Comparison of ENCODE assay signal across 30 cellular contexts in genomic region chr3:182185341-182185740, GRCh38.
"Had no signal": no experiment of that assay in that cellular context is flagged by ENCODE, and none has a peak within 500 bp of the region (broad histone marks: within the 10 kb centered on the region; RNA-seq: fewer than 3 reads in every experiment).

No MANE protein-coding gene starts in this region.

- H3K27ac Mint-ChIP-seq: naive thymus-derived CD4-positive, alpha-beta T cell; natural killer cell; nephron; progenitor cell of endocrine pancreas; stimulated activated memory B cell treated with anti-CD40 and anti-IgM and Interleukin-4, amounts not matched to agents 10 μg/mL and 1 μg/mL and 100 μg/mL, for 72 hours; stimulated activated naive CD8-positive, alpha-beta T cell treated with anti-CD3 and anti-CD28 coated beads, Interleukin-15, amount 100 ng/mL, for 72 hours; type B pancreatic cell had no signal

- H3K9me3 ChIP-seq: ovary, psoas muscle, right lobe of liver, suprapubic skin, testis, tibial artery, transverse colon, upper lobe of right lung, uterus had no signal

- H3K27ac ChIP-seq: ovary, parathyroid adenoma, psoas muscle, right lobe of liver, sigmoid colon, suprapubic skin, testis, tibial artery, transverse colon, upper lobe of right lung, uterus had no signal

- H3K36me3 ChIP-seq: ovary, right lobe of liver, sigmoid colon, suprapubic skin, tibial artery, transverse colon, upper lobe of right lung, uterus had no signal

- H3K4me3 Mint-ChIP-seq: naive thymus-derived CD4-positive, alpha-beta T cell; natural killer cell; nephron; stimulated activated memory B cell treated with anti-CD40 and anti-IgM and Interleukin-4, amounts not matched to agents 10 μg/mL and 1 μg/mL and 100 μg/mL, for 72 hours; stimulated activated naive CD8-positive, alpha-beta T cell treated with anti-CD3 and anti-CD28 coated beads, Interleukin-15, amount 100 ng/mL, for 72 hours; type B pancreatic cell had no signal

- H3K27me3 Mint-ChIP-seq: stimulated activated memory B cell treated with anti-CD40 and anti-IgM and Interleukin-4, amounts not matched to agents 10 μg/mL and 1 μg/mL and 100 μg/mL, for 72 hours; stimulated activated naive CD8-positive, alpha-beta T cell treated with anti-CD3 and anti-CD28 coated beads, Interleukin-15, amount 100 ng/mL, for 72 hours had no signal

- DNase-seq: naive thymus-derived CD4-positive, alpha-beta T cell; natural killer cell; occipital lobe; ovary; posterior cingulate gyrus; psoas muscle; right cardiac atrium; right lobe of liver; sigmoid colon; small intestine; stimulated activated CD4-positive, alpha-beta T cell treated with anti-CD3 and anti-CD28 coated beads, Interleukin-15, amount 100 ng/mL, for 24 hours; stimulated activated CD4-positive, alpha-beta T cell treated with anti-CD3 and anti-CD28 coated beads, Interleukin-2, amount 100 ng/mL, for 24 hours; stimulated activated CD4-positive, alpha-beta T cell treated with anti-CD3 and anti-CD28 coated beads, Interleukin-2, amount 100 ng/mL, for 48 hours; stimulated activated CD4-positive, alpha-beta T cell treated with anti-CD3 and anti-CD28 coated beads, Interleukin-4, amount 100 ng/mL, for 24 hours; stimulated activated CD8-positive, alpha-beta memory T cell treated with anti-CD3 and anti-CD28 coated beads, Interleukin-4, amount 100 ng/mL, for 48 hours; stimulated activated naive CD4-positive, alpha-beta T cell; stimulated activated naive CD8-positive, alpha-beta T cell treated with anti-CD3 and anti-CD28 coated beads, Interleukin-15, amount 100 ng/mL, for 72 hours; stimulated activated naive CD8-positive, alpha-beta T cell treated with anti-CD3 and anti-CD28 coated beads, Interleukin-15, Interleukin-2, amounts not matched to agents 100 U/mL and 50 U/mL, for 24 hours; substantia nigra; testis; tibial artery; transverse colon; upper lobe of right lung; uterus had no signal

- H3K36me3 Mint-ChIP-seq: naive thymus-derived CD4-positive, alpha-beta T cell; natural killer cell; stimulated activated memory B cell treated with anti-CD40 and anti-IgM and Interleukin-4, amounts not matched to agents 10 μg/mL and 1 μg/mL and 100 μg/mL, for 72 hours; type B pancreatic cell had no signal

- H3K79me2 ChIP-seq: parathyroid adenoma had no signal

- H3K4me3 ChIP-seq: ovary, psoas muscle, right lobe of liver, sigmoid colon, suprapubic skin, testis, tibial artery, transverse colon, upper lobe of right lung, uterus had no signal

- H2AFZ ChIP-seq: parathyroid adenoma had no signal

- H3K4me1 ChIP-seq: parathyroid adenoma, psoas muscle, right lobe of liver, sigmoid colon, suprapubic skin, testis, tibial artery, transverse colon, upper lobe of right lung, uterus had no signal

- H3K4me1 Mint-ChIP-seq: naive thymus-derived CD4-positive, alpha-beta T cell; natural killer cell; stimulated activated memory B cell treated with anti-CD40 and anti-IgM and Interleukin-4, amounts not matched to agents 10 μg/mL and 1 μg/mL and 100 μg/mL, for 72 hours; stimulated activated naive CD8-positive, alpha-beta T cell treated with anti-CD3 and anti-CD28 coated beads, Interleukin-15, amount 100 ng/mL, for 72 hours had no signal

- H3K9me3 Mint-ChIP-seq: type B pancreatic cell had no signal

- H3K27me3 ChIP-seq: ovary, right lobe of liver, sigmoid colon, suprapubic skin, testis, tibial artery, transverse colon, upper lobe of right lung, uterus had no signal

- H3K9ac ChIP-seq: parathyroid adenoma had no signal

- ATAC-seq: naive thymus-derived CD4-positive, alpha-beta T cell; natural killer cell; psoas muscle; right cardiac atrium; right lobe of liver; stimulated activated memory B cell treated with anti-CD40 and anti-IgM and Interleukin-4, amounts not matched to agents 10 μg/mL and 1 μg/mL and 100 μg/mL, for 72 hours; stimulated activated naive CD8-positive, alpha-beta T cell treated with anti-CD3 and anti-CD28 coated beads, Interleukin-15, amount 100 ng/mL, for 72 hours; stimulated activated naive CD8-positive, alpha-beta T cell treated with anti-CD3 and anti-CD28 coated beads, Interleukin-15, Interleukin-2, amounts not matched to agents 100 U/mL and 50 U/mL, for 24 hours; upper lobe of right lung had no signal
